ENCODE assay signal across 21 cellular contexts in genomic region chr3:30710017-30710416, GRCh38.
"Had no signal": no experiment of that assay in that cellular context is flagged by ENCODE, and none has a peak within 500 bp of the region (broad histone marks: within the 10 kb centered on the region; RNA-seq: fewer than 3 reads in every experiment).

No MANE protein-coding gene starts in this region.

- H3K9ac ChIP-seq: SK-N-SH had no signal

- DNase-seq: Karpas-422, KBM-7, MM.1S, MV-4-11, NCI-H1048, NCI-H1105, NCI-H1417, NCI-H1436 treated with DMSO at 0.1 percent for 48 hours, NCI-H1694, NCI-H187 treated with DMSO at 0.1 percent for 48 hours, NCI-H2029 treated with DMSO at 0.1 percent for 48 hours, NCI-H2171 treated with DMSO at 0.1 percent for 48 hours, NCI-H446, NCI-H510A, NCI-H524 treated with DMSO at 0.1 percent for 48 hours, NCI-H69, NCI-H774, RPMI8226, SHP77, SK-N-SH, SW 1271 had no signal

- H3K4me2 ChIP-seq: SK-N-SH had no signal

- H3K9me3 ChIP-seq: SK-N-SH had no signal
